ENCODE assay signal across 17 cellular contexts in genomic region chr6:56947931-56948330, GRCh38. TPM values are rescaled to one million over a fixed set of nuclear protein-coding genes. Genes with fewer than 3 reads are reported as not detected.
DNase-seq lines count a peak whose midpoint lies in the region; ATAC-seq and TF ChIP-seq lines count a peak whose summit lies in the region.
"Had no signal": no experiment of that assay in that cellular context is flagged by ENCODE, and none has a peak within 500 bp of the region (broad histone marks: within the 10 kb centered on the region; RNA-seq: fewer than 3 reads in every experiment).

No MANE protein-coding gene starts in this region.

- TF ChIP-seq CTCF in Loucy (conservative IDR thresholded peaks at IDR 0.05; ENCODE audit: low read length): no peak
- TF ChIP-seq CTCF in CD14-positive monocyte (IDR thresholded peaks at IDR 0.05): no peak
- TF ChIP-seq CTCF in nephron progenitor cell (IDR thresholded peaks at IDR 0.05): no peak

- H3K9me3 Mint-ChIP-seq in CD14-positive monocyte (no peaks in the 10 kb centered on the region), nephron progenitor cell (no peaks in the 10 kb centered on the region)
- H3K9me3 Mint-ChIP-seq: CD4-positive, alpha-beta T cell had no signal

- peaks cover 67% of the 10 kb centered on the region for H3F3A ChIP-seq in GM23248 (ENCODE audit: insufficient read depth)
- H3F3A ChIP-seq in Loucy (ENCODE audit: low read depth): no peaks in the 10 kb centered on the region; the same call in 1 of the 2 replicates

- H3K9ac ChIP-seq in GM23248 (no peak overlapping the region), Loucy (ENCODE audit: low read depth, low read length, poor library complexity, severe bottlenecking) (peak overlapping the region; percentile 81)
- H3K9ac ChIP-seq: KMS-11 had no signal

- no peaks in the 10 kb centered on the region for H3K9me2 ChIP-seq in GM23248 (ENCODE audit: insufficient read depth)
- no peaks in the 10 kb centered on the region for H3K9me2 ChIP-seq in Loucy (replicated peaks; ENCODE audit: low read depth, low read length)

- no peaks in the 10 kb centered on the region for H4K20me1 ChIP-seq in GM23248 (ENCODE audit: insufficient read depth)
- no peaks in the 10 kb centered on the region for H4K20me1 ChIP-seq in Loucy (ENCODE audit: insufficient read depth, low read length, poor library complexity, severe bottlenecking)

- H3K79me2 ChIP-seq in GM23248 (ENCODE audit: insufficient read depth): peaks cover 76% of the 10 kb centered on the region
- peaks cover 37% of the 10 kb centered on the region for H3K79me2 ChIP-seq in Loucy (ENCODE audit: insufficient read depth, low read length)

- H3K4me1 Mint-ChIP-seq in CD14-positive monocyte: no peaks in the 10 kb centered on the region
- no peaks in the 10 kb centered on the region for H3K4me1 Mint-ChIP-seq in nephron progenitor cell

- H3K9me3 ChIP-seq in GM23248 (ENCODE audit: low read depth) (no peaks in the 10 kb centered on the region), Loucy (ENCODE audit: insufficient read depth, low read depth, low read length) (no peaks in the 10 kb centered on the region)
- H3K9me3 ChIP-seq: BE2C, HAP-1 had no signal

- H3K4me3 ChIP-seq in GM23248: 0 out of 2 replicates have a peak overlapping the region, but pooled peaks have one; percentile 1
- H3K4me3 ChIP-seq in Loucy (ENCODE audit: low read length, poor library complexity, severe bottlenecking): no peak overlapping the region
- H3K4me3 ChIP-seq: GM12878, HAP-1 had no signal

- H3K36me3 ChIP-seq in GM23248 (ENCODE audit: low read depth) (0 out of 2 replicates have a peak, but pooled peaks cover 6% of the 10 kb centered on the region), Loucy (ENCODE audit: insufficient read depth, low read length) (no peaks in the 10 kb centered on the region)
- H3K36me3 ChIP-seq: BE2C had no signal

- no peak for ATAC-seq in HG02798 (IDR thresholded peaks at IDR 0.05; ENCODE audit: poor library complexity, unreplicated experiment)
- ATAC-seq: GM12878 had no signal

- H3K27ac Mint-ChIP-seq in CD14-positive monocyte: no peak overlapping the region
- no peak overlapping the region for H3K27ac Mint-ChIP-seq in nephron progenitor cell
- H3K27ac Mint-ChIP-seq: CD4-positive, alpha-beta T cell had no signal

- H3K27ac ChIP-seq in GM23248 (peak overlapping the region; percentile 72), epithelial cell of prostate (peak overlapping the region; percentile 33)
- H3K27ac ChIP-seq: HL-60, KMS-11 had no signal

- H2AFZ ChIP-seq in GM23248 (no peak overlapping the region), Loucy (ENCODE audit: low read length) (no peak overlapping the region)

- no peak overlapping the region for H3K4me3 Mint-ChIP-seq in CD14-positive monocyte
- H3K4me3 Mint-ChIP-seq in nephron progenitor cell: no peak overlapping the region
- H3K4me3 Mint-ChIP-seq: CD4-positive, alpha-beta T cell had no signal

- H3K27me3 Mint-ChIP-seq in CD14-positive monocyte (ENCODE audit: low read depth in 3 of 3): peaks cover 3 to 9% (median 3%) of the 10 kb centered on the region in 3 donors
- H3K27me3 Mint-ChIP-seq in nephron progenitor cell (ENCODE audit: low read depth, poor library complexity): peaks cover 13% of the 10 kb centered on the region

- DNase-seq in GM23248 (peak; percentile 44), epithelial cell of prostate (ENCODE audit: low read depth, low spot score) (no peak), CD14-positive monocyte (ENCODE audit: low spot score) (no peak), OCI-M1 (lab: John Stamatoyannopoulos, UW) (no peak), nephron progenitor cell (no peak)
- DNase-seq: ACHN; BE2C; C1 segment of cervical spinal cord; CD4-positive, alpha-beta T cell; DMS153; DMS79 had no signal

- H3K4me1 ChIP-seq in GM23248 (ENCODE audit: insufficient read depth) (peaks cover 66% of the 10 kb centered on the region), Loucy (ENCODE audit: insufficient read depth, low read length, poor library complexity, severe bottlenecking) (peaks cover 63% of the 10 kb centered on the region)
- H3K4me1 ChIP-seq: BE2C had no signal

- H3K4me2 ChIP-seq in GM23248 (ENCODE audit: unreplicated experiment) (peak overlapping the region; percentile 34), Loucy (ENCODE audit: low read depth, low read length, poor library complexity, severe bottlenecking) (no peak overlapping the region)
- H3K4me2 ChIP-seq: KMS-11 had no signal

- intact Hi-C loops in CD14-positive monocyte (cut with micrococcal nuclease): no loop called here

- 32 to 41% methylated on average over 1 of the region's 1 CpG for WGBS in GM23248 (ENCODE audit: low coverage in 1 of 2, low lambda C conversion rate in 2 of 2, missing lambda C conversion rate in 2 of 2), 2 experiments

- in situ Hi-C loops in GM23248 (cut with MboI): no loop called here

- no peaks in the 10 kb centered on the region for H3K36me3 Mint-ChIP-seq in CD14-positive monocyte
- H3K36me3 Mint-ChIP-seq in nephron progenitor cell (ENCODE audit: low read depth): no peaks in the 10 kb centered on the region

- H3K27me3 ChIP-seq in GM23248 (replicated peaks; ENCODE audit: insufficient read depth): no peaks in the 10 kb centered on the region
- no peaks in the 10 kb centered on the region for H3K27me3 ChIP-seq in Loucy (ENCODE audit: insufficient read depth, low read length, poor library complexity, severe bottlenecking)

RNA-seq across cellular contexts. Expression of gene BEND6, which starts 7.0 kb away (rescaled TPM):
- 20.6 and 24.6 TPM in 2 replicates for total RNA-seq in GM23248 (2014; rRNA removed; shearing (Covaris generic))
- polyA plus RNA-seq in GM23248 (2016; fragmentation: Nextera tagmentation; extraction: Ambion mirVana) (22.5 and 25.1 TPM in 2 replicates), CD14-positive monocyte (not detected)
- total RNA-seq: CD4-positive, alpha-beta T cell had no signal

Comparison
In these comparisons a context has a peak if more than half of its experiments do, and no peak if none do; other contexts are left out.
1. RNA of gene BEND6, which starts 7.0 kb away (polyA plus RNA-seq): 22.5 to 25.1 TPM in GM23248; not detected in CD14-positive monocyte; every median in the first group is over 10 times any median in the second.